In the genomic region with DNA sequence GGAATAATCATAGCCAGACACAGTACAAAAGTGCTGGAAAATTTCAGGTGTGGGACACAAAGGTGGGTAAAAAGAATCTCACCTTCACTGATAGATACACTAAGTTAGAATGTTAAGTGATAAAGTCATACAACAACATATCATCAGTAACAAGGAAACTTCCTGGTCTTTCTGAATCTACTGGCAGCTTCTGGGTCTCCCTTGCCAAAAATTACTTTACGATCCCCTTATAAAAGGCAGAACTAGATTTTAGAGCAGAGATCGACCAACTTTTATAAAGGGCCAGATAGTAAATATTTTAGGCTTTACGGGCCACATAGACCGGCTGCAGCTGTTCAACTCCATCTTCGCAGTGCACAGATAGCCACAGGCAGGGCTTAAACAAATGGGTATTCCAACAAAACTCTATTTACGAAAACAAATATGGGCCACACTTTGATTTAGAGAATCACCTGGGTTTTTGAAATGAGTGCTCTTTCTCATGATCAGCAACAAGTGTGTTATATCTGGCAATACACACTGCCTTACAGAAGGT, we compare ENCODE assay signal across 32 cellular contexts.
"Had no signal": no experiment of that assay in that cellular context is flagged by ENCODE, and none has a peak within 500 bp of the region (broad histone marks: within the 10 kb centered on the region; RNA-seq: fewer than 3 reads in every experiment).

No MANE protein-coding gene starts in this region.

- H3K27me3 ChIP-seq: adrenal gland, body of pancreas, breast epithelium, Peyer's patch had no signal

- H3K4me1 ChIP-seq: adrenal gland, body of pancreas, breast epithelium, Peyer's patch had no signal

- H3K9me3 Mint-ChIP-seq: activated T-helper 2 cell treated with anti-CD3 and anti-CD28 coated beads, Interferon-gamma antibody, Interleukin-2, Interleukin-4, amounts not matched to agents 10 μg/mL and 5 μg/mL and 100 μg/mL, durations not matched to agents 14 hours and 24 hours and 36 hours had no signal

- H3K27ac ChIP-seq: adrenal gland, body of pancreas, breast epithelium, WERI-Rb-1 had no signal

- H3K4me3 ChIP-seq: adrenal gland, body of pancreas, breast epithelium, Peyer's patch had no signal

- H3K9me3 ChIP-seq: adrenal gland, body of pancreas had no signal

- DNase-seq: activated CD4-positive, alpha-beta T cell treated with anti-CD3 and anti-CD28 coated beads for 1 hour; activated CD4-positive, alpha-beta T cell treated with anti-CD3 and anti-CD28 coated beads, Interleukin-2, amount 10 ng/mL, durations not matched to agents 24 days and 14 days; activated CD4-positive, alpha-beta T cell treated with anti-CD3 and anti-CD28 coated beads, Interleukin-2, amount 50 U/mL, for 4 hours; activated CD4-positive, CD25-positive, alpha-beta regulatory T cell; activated CD8-positive, alpha-beta T cell treated with anti-CD3 and anti-CD28 coated beads for 36 hours; activated gamma-delta T cell; activated naive CD4-positive, alpha-beta T cell treated with Interleukin-2 at 50 U/mL for 16 hours; activated T-cell treated with anti-CD3 and anti-CD28 coated beads, Interleukin-2, amount 50 U/mL, for 1 hour; adrenal gland; body of pancreas; Kasumi-1; KG1; MM.1S; MV-4-11; NCI-H1092; NCI-H1436 treated with DMSO at 0.1 percent for 48 hours; NCI-H1694 treated with DMSO at 0.1 percent for 48 hours; NCI-H2029; NCI-H345; NCI-H524 treated with DMSO at 0.1 percent for 48 hours; PC-3; Peyer's patch; RPMI8226; SHP77 treated with DMSO at 0.1 percent for 48 hours; T-helper 1 cell; T-helper 2 cell; T-helper 9 cell; WERI-Rb-1 had no signal

- H3K4me3 Mint-ChIP-seq: activated CD4-positive, alpha-beta T cell treated with anti-CD3 and anti-CD28 coated beads, Interleukin-2, amount 10 ng/mL, durations not matched to agents 24 days and 14 days; activated CD8-positive, alpha-beta T cell treated with anti-CD3 and anti-CD28 coated beads for 36 hours had no signal

- H3K36me3 ChIP-seq: adrenal gland, breast epithelium, Peyer's patch had no signal

- H3K27me3 Mint-ChIP-seq: activated CD4-positive, alpha-beta T cell treated with anti-CD3 and anti-CD28 coated beads, Interleukin-2, amount 10 ng/mL, durations not matched to agents 24 days and 14 days had no signal

- ATAC-seq: activated CD8-positive, alpha-beta T cell treated with anti-CD3 and anti-CD28 coated beads for 36 hours; activated naive CD4-positive, alpha-beta T cell treated with anti-CD3 and anti-CD28 coated beads, Interleukin-2, amount 50 U/mL, for 72 hours; body of pancreas; PC-3; SK-N-SH treated with all-trans-retinoic acid at 6 μM for 48 hours had no signal

- H3K4me1 Mint-ChIP-seq: activated CD4-positive, alpha-beta T cell treated with anti-CD3 and anti-CD28 coated beads, Interleukin-2, amount 10 ng/mL, durations not matched to agents 24 days and 14 days had no signal

- H3K36me3 Mint-ChIP-seq: activated naive CD4-positive, alpha-beta T cell treated with anti-CD3 and anti-CD28 coated beads, Interleukin-2, amount 50 U/mL, for 72 hours had no signal

- H3K27ac Mint-ChIP-seq: activated CD4-positive, alpha-beta T cell treated with anti-CD3 and anti-CD28 coated beads, Interleukin-2, amount 10 ng/mL, durations not matched to agents 24 days and 14 days; activated CD8-positive, alpha-beta T cell treated with anti-CD3 and anti-CD28 coated beads for 36 hours; activated naive CD4-positive, alpha-beta T cell treated with anti-CD3 and anti-CD28 coated beads, Interleukin-2, amount 50 U/mL, for 72 hours; activated T-helper 2 cell treated with anti-CD3 and anti-CD28 coated beads, Interferon-gamma antibody, Interleukin-2, Interleukin-4, amounts not matched to agents 10 μg/mL and 5 μg/mL and 100 μg/mL, durations not matched to agents 14 hours and 24 hours and 36 hours had no signal
